In the genomic region with DNA sequence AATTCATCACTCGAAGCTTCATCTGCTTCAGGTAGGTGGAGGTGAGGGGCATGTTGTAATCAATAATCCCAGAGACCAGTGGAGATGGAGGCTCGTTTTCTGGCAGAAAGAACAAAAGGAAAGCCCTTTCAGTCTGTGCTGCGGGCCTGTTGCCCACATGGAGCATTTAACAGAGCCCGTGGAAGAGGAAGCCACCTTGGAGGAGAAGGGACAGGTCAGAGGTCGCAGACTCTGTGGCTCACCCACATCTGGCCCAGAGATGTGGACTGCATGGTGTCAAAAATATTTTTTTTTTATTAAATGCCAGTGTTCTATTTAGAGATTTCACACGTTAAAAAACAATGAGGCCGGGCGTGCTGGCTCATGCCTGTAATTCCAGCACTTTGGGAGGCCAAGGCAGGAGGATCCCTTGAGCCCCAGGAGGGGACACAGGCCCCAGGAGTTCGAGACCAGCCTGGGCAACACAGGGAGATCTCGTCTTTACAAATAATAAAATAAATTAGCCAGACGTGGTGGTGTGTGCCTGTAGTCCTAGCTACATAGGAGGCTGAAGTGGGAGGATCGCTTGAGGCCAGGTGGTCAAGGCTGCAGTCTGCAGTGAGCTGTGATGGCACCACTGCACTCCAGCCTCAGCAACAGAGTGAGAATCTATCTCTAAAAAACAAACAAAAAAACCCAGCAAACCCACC, we compare ENCODE assay signal across 9 cellular contexts.
DNase-seq lines count a peak whose midpoint lies in the region; ATAC-seq and TF ChIP-seq lines count a peak whose summit lies in the region.
"Had no signal": no experiment of that assay in that cellular context is flagged by ENCODE, and none has a peak within 500 bp of the region (broad histone marks: within the 10 kb centered on the region; RNA-seq: fewer than 3 reads in every experiment).

No MANE protein-coding gene starts in this region.

- no peak for DNase-seq in activated naive CD4-positive, alpha-beta T cell treated with Interleukin-2 at 50 U/mL for 16 hours
- DNase-seq in midbrain (lab: John Stamatoyannopoulos, UW) (no peak), OCI-LY7 (ENCODE audit: low spot score) (no peak)

- peak overlapping the region; percentile 82 for H3K4me3 Mint-ChIP-seq in activated naive CD4-positive, alpha-beta T cell treated with anti-CD3 and anti-CD28 coated beads, Interleukin-2, amount 50 U/mL, for 24 hours
- peak overlapping the region; percentile 84 for H3K4me3 Mint-ChIP-seq in activated naive CD8-positive, alpha-beta T cell

- H3K4me1 ChIP-seq in mesodermal cell (ENCODE audit: control insufficient read depth, insufficient read depth, low read length, poor library complexity, severe bottlenecking) (peaks cover 28% of the 10 kb centered on the region), urinary bladder (ENCODE audit: insufficient read depth) (no peaks in the 10 kb centered on the region), OCI-LY7 (ENCODE audit: insufficient read depth, low read length, poor library complexity, severe bottlenecking) (peaks cover 25% of the 10 kb centered on the region)

- H2AFZ ChIP-seq in OCI-LY7 (ENCODE audit: low read length) = no peak overlapping the region

- H3K4me2 ChIP-seq in OCI-LY7 (ENCODE audit: low read length) = no peak overlapping the region

- H4K20me1 ChIP-seq in OCI-LY7 (ENCODE audit: insufficient read depth, low read length) = no peaks in the 10 kb centered on the region

- ATAC-seq in GM19035 (IDR thresholded peaks at IDR 0.05; ENCODE audit: unreplicated experiment) = no peak

- H3K9me2 ChIP-seq in OCI-LY7 (ENCODE audit: insufficient read depth, low read length) = no peaks in the 10 kb centered on the region

- no peaks in the 10 kb centered on the region for H3K9me3 ChIP-seq in mesodermal cell (ENCODE audit: control insufficient read depth, low read length)
- H3K9me3 ChIP-seq in OCI-LY7 (ENCODE audit: low read length) = no peaks in the 10 kb centered on the region

- peaks cover 4% of the 10 kb centered on the region for H3K36me3 Mint-ChIP-seq in activated naive CD4-positive, alpha-beta T cell treated with anti-CD3 and anti-CD28 coated beads, Interleukin-2, amount 50 U/mL, for 24 hours
- no peaks in the 10 kb centered on the region for H3K36me3 Mint-ChIP-seq in activated naive CD8-positive, alpha-beta T cell

- H3K27me3 Mint-ChIP-seq in activated naive CD4-positive, alpha-beta T cell treated with anti-CD3 and anti-CD28 coated beads, Interleukin-2, amount 50 U/mL, for 24 hours = no peaks in the 10 kb centered on the region
- no peaks in the 10 kb centered on the region for H3K27me3 Mint-ChIP-seq in activated naive CD8-positive, alpha-beta T cell

- no peak for TF ChIP-seq CTCF in OCI-LY7 (conservative IDR thresholded peaks at IDR 0.05; ENCODE audit: low read length)

- intact Hi-C loops in OCI-LY7 (cut with micrococcal nuclease; ENCODE audit: unreplicated experiment) = no loop called here

- 82 to 90% methylated on average over 6 to 11 of the region's 12 CpGs for WGBS in mesodermal cell (ENCODE audit: insufficient coverage in 2 of 2), 2 experiments
- 68% methylated on average over 12 of the region's 12 CpGs for WGBS in urinary bladder

- H3K27ac ChIP-seq in mesodermal cell (ENCODE audit: low read depth, low read length, severe bottlenecking) = peak overlapping the region; percentile 78
- H3K27ac ChIP-seq in urinary bladder (ENCODE audit: low read depth) = peak overlapping the region; percentile 59
- H3K27ac ChIP-seq in OCI-LY7 (ENCODE audit: low read depth, low read length, poor library complexity, severe bottlenecking) = no peak overlapping the region
- H3K27ac ChIP-seq: brain microvascular endothelial cell had no signal

- H3K27ac Mint-ChIP-seq in activated naive CD4-positive, alpha-beta T cell treated with anti-CD3 and anti-CD28 coated beads, Interleukin-2, amount 50 U/mL, for 24 hours = peak overlapping the region; percentile 93
- peak overlapping the region; percentile 86 for H3K27ac Mint-ChIP-seq in activated naive CD8-positive, alpha-beta T cell

- CTCF ChIA-PET in OCI-LY7 (lab: Charles Lee; ENCODE audit: unreplicated experiment) = no interaction called here

- H3K4me3 ChIP-seq in mesodermal cell (ENCODE audit: extremely low read depth, insufficient read depth, low read length, poor library complexity, severe bottlenecking) (no peak overlapping the region), urinary bladder (ENCODE audit: low read depth, low read length) (no peak overlapping the region), OCI-LY7 (ENCODE audit: low read depth, low read length, poor library complexity, severe bottlenecking) (no peak overlapping the region)

- H3K79me2 ChIP-seq in OCI-LY7 (ENCODE audit: insufficient read depth, low read depth, low read length) = no peaks in the 10 kb centered on the region

- H3K4me1 Mint-ChIP-seq in activated naive CD4-positive, alpha-beta T cell treated with anti-CD3 and anti-CD28 coated beads, Interleukin-2, amount 50 U/mL, for 24 hours = peaks cover 97% of the 10 kb centered on the region
- H3K4me1 Mint-ChIP-seq in activated naive CD8-positive, alpha-beta T cell (ENCODE audit: low read depth) = peaks cover 97% of the 10 kb centered on the region

- H3K36me3 ChIP-seq in mesodermal cell (ENCODE audit: control insufficient read depth, insufficient read depth, low read length) (no peaks in the 10 kb centered on the region), urinary bladder (ENCODE audit: insufficient read depth) (no peaks in the 10 kb centered on the region), OCI-LY7 (ENCODE audit: insufficient read depth, low read length) (no peaks in the 10 kb centered on the region)
- H3K36me3 ChIP-seq: brain microvascular endothelial cell had no signal

- no TSS peak for BruUV-seq in OCI-LY7 (replicated peaks; lab: Mats Ljungman, UMichigan)

- POLR2A ChIA-PET in OCI-LY7 (lab: Charles Lee) = no interaction called here

- H3K9me3 Mint-ChIP-seq in activated naive CD4-positive, alpha-beta T cell treated with anti-CD3 and anti-CD28 coated beads, Interleukin-2, amount 50 U/mL, for 24 hours = no peaks in the 10 kb centered on the region
- no peaks in the 10 kb centered on the region for H3K9me3 Mint-ChIP-seq in activated naive CD8-positive, alpha-beta T cell (ENCODE audit: low read depth)
